In the genomic region with DNA sequence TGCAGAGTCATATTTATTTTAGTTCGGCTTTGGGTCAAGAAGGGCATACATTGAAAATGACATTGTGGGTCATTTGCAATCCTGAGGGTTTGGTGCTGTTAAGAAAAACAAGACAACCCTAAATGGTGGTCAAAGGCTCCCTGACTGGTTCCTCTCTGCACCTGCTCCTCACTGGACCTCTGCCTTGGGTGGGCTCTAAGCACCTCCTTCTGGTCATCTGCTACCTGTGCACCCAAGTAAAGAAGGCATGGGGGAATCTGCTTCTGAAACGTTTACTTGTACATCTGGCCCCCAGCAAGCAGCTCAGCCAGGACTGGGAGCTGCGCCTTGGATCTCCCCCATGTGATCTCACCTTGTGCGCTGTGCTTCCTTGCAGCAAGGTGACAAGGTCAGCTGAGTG, we compare ENCODE assay signal across 7 cellular contexts. TPM values are rescaled to one million over a fixed set of nuclear protein-coding genes. Genes with fewer than 3 reads are reported as not detected.
"Had no signal": no experiment of that assay in that cellular context is flagged by ENCODE, and none has a peak within 500 bp of the region (broad histone marks: within the 10 kb centered on the region; RNA-seq: fewer than 3 reads in every experiment).

No MANE protein-coding gene starts in this region.

- H3K4me3 ChIP-seq: HAP-1, K562 had no signal

- H3K36me3 ChIP-seq: HAP-1 had no signal

- ATAC-seq: K562 had no signal

- DNase-seq: GOT3, IMR-90, KG1 had no signal

- H3K4me1 ChIP-seq: HAP-1 had no signal

- H3K9me3 ChIP-seq: HAP-1 had no signal

RNA-seq across cellular contexts. Expression of a gene that starts 55.2 kb away (rescaled TPM):
- total RNA-seq: H4, HT-29, IMR-90, K562 had no signal
- polyA plus RNA-seq: IMR-90, K562 had no signal
